In genomic region chr17:32314636-32315035, GRCh38 we compare ENCODE assay signal across 24 cellular contexts. TPM values are rescaled to one million over a fixed set of nuclear protein-coding genes. Genes with fewer than 3 reads are reported as not detected.
"Had no signal": no experiment of that assay in that cellular context is flagged by ENCODE, and none has a peak within 500 bp of the region (broad histone marks: within the 10 kb centered on the region; RNA-seq: fewer than 3 reads in every experiment).

No MANE protein-coding gene starts in this region.

- H3K4me1 Mint-ChIP-seq: activated CD4-positive, alpha-beta T cell treated with anti-CD3 and anti-CD28 coated beads for 36 hours had no signal

- H3K36me3 Mint-ChIP-seq: activated naive CD4-positive, alpha-beta T cell treated with anti-CD3 and anti-CD28 coated beads, Interleukin-2, amount 10 ng/mL, durations not matched to agents 7 days and 5 days; activated naive CD8-positive, alpha-beta T cell treated with anti-CD3 and anti-CD28 coated beads for 36 hours had no signal

- H3K4me3 Mint-ChIP-seq: activated CD4-positive, alpha-beta T cell treated with anti-CD3 and anti-CD28 coated beads for 36 hours; activated CD8-positive, alpha-beta T cell treated with anti-CD3 and anti-CD28 coated beads for 36 hours; activated naive CD4-positive, alpha-beta T cell treated with anti-CD3 and anti-CD28 coated beads, Interleukin-2, amount 10 ng/mL, durations not matched to agents 7 days and 5 days; activated naive CD8-positive, alpha-beta T cell treated with anti-CD3 and anti-CD28 coated beads for 36 hours; activated T-cell treated with anti-CD3 and anti-CD28 coated beads, Interleukin-2, amount 50 U/mL, for 72 hours had no signal

- H3K4me2 ChIP-seq: SK-N-SH had no signal

- H3K27me3 ChIP-seq: breast epithelium, MG63, Peyer's patch, SJCRH30 had no signal

- H3K36me3 ChIP-seq: breast epithelium, MG63, Peyer's patch, SJCRH30 had no signal

- H3K4me1 ChIP-seq: breast epithelium, Peyer's patch, SJCRH30 had no signal

- H3K9me3 Mint-ChIP-seq: activated CD8-positive, alpha-beta T cell treated with anti-CD3 and anti-CD28 coated beads for 36 hours; activated naive CD4-positive, alpha-beta T cell treated with anti-CD3 and anti-CD28 coated beads, Interleukin-2, amount 10 ng/mL, durations not matched to agents 7 days and 5 days; activated naive CD8-positive, alpha-beta T cell treated with anti-CD3 and anti-CD28 coated beads for 36 hours; activated T-cell treated with anti-CD3 and anti-CD28 coated beads, Interleukin-2, amount 50 U/mL, for 72 hours; activated T-helper 2 cell treated with anti-CD3 and anti-CD28 coated beads, Interferon-gamma antibody, Interleukin-2, Interleukin-4, amounts not matched to agents 10 μg/mL and 5 μg/mL and 100 μg/mL, durations not matched to agents 14 hours and 24 hours and 36 hours had no signal

- H3K9ac ChIP-seq: SK-N-SH had no signal

- H3K4me3 ChIP-seq: breast epithelium, MG63, Peyer's patch, SJCRH30 had no signal

- H3K9me3 ChIP-seq: breast epithelium, MG63, Peyer's patch, SJCRH30, SK-N-SH had no signal

- H3K27ac Mint-ChIP-seq: activated CD4-positive, alpha-beta T cell treated with anti-CD3 and anti-CD28 coated beads for 36 hours; activated CD8-positive, alpha-beta T cell treated with anti-CD3 and anti-CD28 coated beads for 36 hours; activated naive CD4-positive, alpha-beta T cell treated with anti-CD3 and anti-CD28 coated beads, Interleukin-2, amount 10 ng/mL, durations not matched to agents 7 days and 5 days; activated naive CD8-positive, alpha-beta T cell treated with anti-CD3 and anti-CD28 coated beads for 36 hours; activated T-cell treated with anti-CD3 and anti-CD28 coated beads, Interleukin-2, amount 50 U/mL, for 72 hours; activated T-helper 2 cell treated with anti-CD3 and anti-CD28 coated beads, Interferon-gamma antibody, Interleukin-2, Interleukin-4, amounts not matched to agents 10 μg/mL and 5 μg/mL and 100 μg/mL, durations not matched to agents 14 hours and 24 hours and 36 hours had no signal

- DNase-seq: activated CD4-positive, alpha-beta T cell treated with anti-CD3 and anti-CD28 coated beads for 36 hours; activated CD4-positive, alpha-beta T cell treated with anti-CD3 and anti-CD28 coated beads, Interleukin-2, amount 50 U/mL, for 1 hour; activated CD8-positive, alpha-beta memory T cell treated with anti-CD3 and anti-CD28 coated beads, Interleukin-2, amount 50 U/mL, for 4 hours; activated CD8-positive, alpha-beta T cell treated with anti-CD3 and anti-CD28 coated beads for 36 hours; activated gamma-delta T cell treated with Interleukin-2 at 50 U/mL for 16 hours; activated naive CD4-positive, alpha-beta T cell treated with anti-CD3 and anti-CD28 coated beads, Interleukin-2, amount 10 ng/mL, durations not matched to agents 7 days and 5 days; activated naive CD8-positive, alpha-beta T cell treated with anti-CD3 and anti-CD28 coated beads for 36 hours; activated T-cell treated with anti-CD3 and anti-CD28 coated beads, Interleukin-2, amount 50 U/mL, for 72 hours; MG63; MV-4-11; NCI-H1092 treated with DMSO at 0.1 percent for 48 hours; NCI-H1417 treated with DMSO at 0.1 percent for 48 hours; NCI-H187; NCI-H2081; NCI-H526; Peyer's patch; Right ventricle myocardium superior; SJCRH30; SK-N-SH; T-helper 1 cell had no signal

- H3K27ac ChIP-seq: breast epithelium, Peyer's patch, RWPE1, SJCRH30, VCaP had no signal

RNA-seq across cellular contexts. Expression of gene RHBDL3, which starts 49.0 kb away (rescaled TPM):
- total RNA-seq: SJCRH30 had no signal
